In genomic region chr4:139663561-139664138, GRCh38 we compare ENCODE assay signal across 10 cellular contexts.
"Had no signal": no experiment of that assay in that cellular context is flagged by ENCODE, and none has a peak within 500 bp of the region (broad histone marks: within the 10 kb centered on the region; RNA-seq: fewer than 3 reads in every experiment).

No MANE protein-coding gene starts in this region.

- H3K36me3 ChIP-seq: upper lobe of right lung had no signal

- DNase-seq: activated CD4-positive, alpha-beta T cell treated with anti-CD3 and anti-CD28 coated beads, Interleukin-2, amount 10 ng/mL, durations not matched to agents 24 days and 14 days; activated CD4-positive, CD25-positive, alpha-beta regulatory T cell; activated gamma-delta T cell treated with Interleukin-2 at 50 U/mL for 16 hours; dorsolateral prefrontal cortex; kidney; midbrain; stimulated activated CD4-positive, alpha-beta T cell treated with anti-CD3 and anti-CD28 coated beads, Interleukin-4, amount 100 ng/mL, for 24 hours; testis; upper lobe of right lung had no signal

- H3K9me3 ChIP-seq: testis, upper lobe of right lung had no signal

- H3K27ac ChIP-seq: epithelial cell of prostate, testis, upper lobe of right lung had no signal

- H3K27me3 ChIP-seq: dorsolateral prefrontal cortex, testis, upper lobe of right lung had no signal

- H3K4me3 ChIP-seq: dorsolateral prefrontal cortex, testis, upper lobe of right lung had no signal
